ENCODE assay signal across 8 cellular contexts in genomic region chr18:27750014-27750413, GRCh38.
A peak's percentile ranks its signal among the peaks of the same experiment; 100 is the strongest.
DNase-seq lines count a peak whose midpoint lies in the region; ATAC-seq and TF ChIP-seq lines count a peak whose summit lies in the region.

No MANE protein-coding gene starts in this region.

- no peak overlapping the region for H3K9ac ChIP-seq in mesenchymal stem cell (ENCODE audit: low read length)

- H3K4me3 ChIP-seq in cardiac fibroblast (replicated peaks in 1 of 2; ENCODE audit: low read depth in 2 of 2, low read length in 2 of 2): no peak overlapping the region
- H3K4me3 ChIP-seq in mesenchymal stem cell (ENCODE audit: insufficient read depth in 1 of 2, low read depth in 1 of 2, low read length in 2 of 2): no peak overlapping the region
- H3K4me3 ChIP-seq in esophagus squamous epithelium: no peak overlapping the region
- no peak overlapping the region for H3K4me3 ChIP-seq in ovary

- no peak overlapping the region for H2BK15ac ChIP-seq in mesenchymal stem cell (ENCODE audit: low read depth, poor library complexity, severe bottlenecking)

- H2AK5ac ChIP-seq in mesenchymal stem cell (ENCODE audit: low read length, severe bottlenecking): no peak overlapping the region

- H3K36me3 ChIP-seq in mesenchymal stem cell (ENCODE audit: control insufficient read depth in 1 of 2, insufficient read depth in 2 of 2, low read depth in 1 of 2, low read length in 2 of 2): no peaks in the 10 kb centered on the region
- H3K36me3 ChIP-seq in esophagus squamous epithelium: no peaks in the 10 kb centered on the region
- H3K36me3 ChIP-seq in ovary: no peaks in the 10 kb centered on the region

- H3K14ac ChIP-seq in mesenchymal stem cell (ENCODE audit: low read length in 2 of 2): no peak overlapping the region

- H3K4me2 ChIP-seq in mesenchymal stem cell (ENCODE audit: low read length, poor library complexity, severe bottlenecking): no peak overlapping the region

- no peak for ATAC-seq in GM21381 (IDR thresholded peaks at IDR 0.05; ENCODE audit: unreplicated experiment)

- H2BK120ac ChIP-seq in mesenchymal stem cell (ENCODE audit: low read depth, low read length): no peak overlapping the region

- intact Hi-C loops in esophagus squamous epithelium (cut with DNase I): no loop called here
- intact Hi-C loops in ovary (cut with DNase I): no loop called here

- no peak overlapping the region for H2BK12ac ChIP-seq in mesenchymal stem cell (ENCODE audit: low read length in 2 of 2)

- H4K91ac ChIP-seq in mesenchymal stem cell (ENCODE audit: low read length): no peak overlapping the region

- no peak overlapping the region for H2AFZ ChIP-seq in mesenchymal stem cell (ENCODE audit: low read depth, low read length)

- TF ChIP-seq EP300 in ovary (IDR thresholded peaks at IDR 0.05): no peak

- H4K8ac ChIP-seq in mesenchymal stem cell (ENCODE audit: low read length): no peak overlapping the region

- no peak overlapping the region for H3K18ac ChIP-seq in mesenchymal stem cell (ENCODE audit: low read depth in 1 of 2, low read length in 2 of 2)

- TF ChIP-seq POLR2A in esophagus squamous epithelium (IDR thresholded peaks at IDR 0.05) (no peak), ovary (IDR thresholded peaks at IDR 0.05) (no peak)

- no peaks in the 10 kb centered on the region for H3K27me3 ChIP-seq in mesenchymal stem cell (ENCODE audit: control insufficient read depth in 1 of 2, insufficient read depth in 1 of 2, low read length in 2 of 2)
- no peaks in the 10 kb centered on the region for H3K27me3 ChIP-seq in esophagus squamous epithelium
- H3K27me3 ChIP-seq in ovary: no peaks in the 10 kb centered on the region

- no peaks in the 10 kb centered on the region for H3K79me1 ChIP-seq in mesenchymal stem cell (replicated peaks; ENCODE audit: low read length, poor library complexity, severe bottlenecking)

- WGBS in mesenchymal stem cell: 0% methylated on average over 3 of the region's 3 CpGs
- 0 to 5% methylated on average over 3 of the region's 3 CpGs for WGBS in esophagus squamous epithelium, 2 donors
- 9 to 15% (median 9%) methylated on average over 3 of the region's 3 CpGs for WGBS in ovary, 3 donors

- H3K4me1 ChIP-seq in mesenchymal stem cell (ENCODE audit: control insufficient read depth, insufficient read depth, low read depth, low read length) (peaks cover 2% of the 10 kb centered on the region), esophagus squamous epithelium (no peaks in the 10 kb centered on the region), ovary (ENCODE audit: insufficient read depth) (no peaks in the 10 kb centered on the region)

- peak; percentile 88 for TF ChIP-seq CTCF in cardiac fibroblast (IDR thresholded peaks at IDR 0.05; ENCODE audit: low read depth, low read length)
- TF ChIP-seq CTCF in esophagus squamous epithelium (IDR thresholded peaks at IDR 0.05): peak in 1 of 6 experiments; percentile 17
- no peak for TF ChIP-seq CTCF in ovary (IDR thresholded peaks at IDR 0.05)

- no peak overlapping the region for H2BK5ac ChIP-seq in mesenchymal stem cell (ENCODE audit: low read depth, low read length, poor library complexity, severe bottlenecking)

- H3K9me3 ChIP-seq in mesenchymal stem cell (ENCODE audit: control insufficient read depth, low read length) (no peaks in the 10 kb centered on the region), esophagus squamous epithelium (no peaks in the 10 kb centered on the region), ovary (no peaks in the 10 kb centered on the region)

- DNase-seq in NCI-H510A treated with DMSO at 0.1 percent for 48 hours (lab: John Stamatoyannopoulos, UW): peak; percentile 88
- DNase-seq in NCI-H510A (lab: John Stamatoyannopoulos, UW): no peak
- peak; percentile 62 for DNase-seq in NCI-H345 (lab: John Stamatoyannopoulos, UW)
- peak; percentile 73 to 87 for DNase-seq in cardiac fibroblast (ENCODE audit: low read depth in 2 of 2)
- DNase-seq in mesenchymal stem cell: peak; percentile 77
- DNase-seq in esophagus squamous epithelium (lab: John Stamatoyannopoulos, UW): no peak
- no peak for DNase-seq in ovary

- H3K23ac ChIP-seq in mesenchymal stem cell (ENCODE audit: low read length in 2 of 2): no peak overlapping the region

- H3K27ac ChIP-seq in mesenchymal stem cell (ENCODE audit: low read length, poor library complexity, severe bottlenecking) (no peak overlapping the region), esophagus squamous epithelium (no peak overlapping the region), ovary (no peak overlapping the region)

- H3K4ac ChIP-seq in mesenchymal stem cell (ENCODE audit: low read depth in 1 of 2, low read length in 2 of 2): no peak overlapping the region

Comparison
In these comparisons a context has a peak if more than half of its experiments do, and no peak if none do; other contexts are left out.
1. DNase-seq: peak in NCI-H510A treated with DMSO at 0.1 percent for 48 hours (single experiment), NCI-H345 (single experiment), cardiac fibroblast (2 of 2) and mesenchymal stem cell (single experiment); none in NCI-H510A (single experiment), esophagus squamous epithelium (single experiment) and ovary (0 of 5).